8 cellular contexts compared by ENCODE assay signal in genomic region chr16:57815987-57816745, GRCh38. TPM values are rescaled to one million over a fixed set of nuclear protein-coding genes. Genes with fewer than 3 reads are reported as not detected.
DNase-seq lines count a peak whose midpoint lies in the region; ATAC-seq and TF ChIP-seq lines count a peak whose summit lies in the region.

No MANE protein-coding gene starts in this region.

- peak overlapping the region; percentile 91 for H2AK5ac ChIP-seq in trophoblast cell (ENCODE audit: low read length)

- CTCF ChIA-PET in Caco-2 (lab: Charles Lee), result interaction anchor here (0.7 to 1.7 kb wide), 6 partner anchors 11 to 47 kb away, joined by 3 to 14 read pairs (median 6); partner anchors contain the start of gene KIFC3

- H4K91ac ChIP-seq in trophoblast cell (ENCODE audit: low read depth, low read length), result peak overlapping the region; percentile 98

- H3K18ac ChIP-seq in trophoblast cell (ENCODE audit: low read length), result peak overlapping the region; percentile 92

- WGBS in trophoblast cell (ENCODE audit: extremely low coverage, insufficient coverage, insufficient read length), result no CpG with 5 or more reads among the region's 16 CpGs

- peak overlapping the region; percentile 98 for H3K27ac Mint-ChIP-seq in Caco-2 (ENCODE audit: unreplicated experiment)

- no peak overlapping the region for H3K23ac ChIP-seq in trophoblast cell (ENCODE audit: low read length)

- H3K36me3 ChIP-seq in Caco-2 (ENCODE audit: control insufficient read depth, insufficient read depth, low read length) (no peaks in the 10 kb centered on the region), H7 (replicated peaks; ENCODE audit: control insufficient read depth, insufficient read depth, low read length) (no peaks in the 10 kb centered on the region), trophoblast cell (ENCODE audit: control insufficient read depth in 1 of 2, insufficient read depth in 2 of 2, low read length in 2 of 2) (no peaks in the 10 kb centered on the region)

- peak overlapping the region; percentile 89 for H3K14ac ChIP-seq in trophoblast cell (ENCODE audit: low read length)

- peaks cover 5% of the 10 kb centered on the region for H3K79me2 ChIP-seq in trophoblast cell (ENCODE audit: control insufficient read depth, insufficient read depth, low read length, poor library complexity)

- BruUV-seq in Caco-2 (replicated peaks; lab: Mats Ljungman, UMichigan), result TSS peak; percentile 81

- intact Hi-C loops in Caco-2 (cut with micrococcal nuclease; ENCODE audit: unreplicated experiment), result loop anchor here (1.0 to 2.0 kb wide), 3 partner anchors 8 to 13 kb away; partner anchors contain the start of gene KIFC3
- intact Hi-C loops in head of caudate nucleus (cut with DNase I), result no loop called here

- POLR2A ChIA-PET in Caco-2 (lab: Charles Lee), result interaction anchor here (0.5 to 1.5 kb wide), 9 partner anchors 8 to 208 kb away, joined by 3 to 6 read pairs (median 4); partner anchors contain the start of gene KATNB1

- H3K27me3 Mint-ChIP-seq in Caco-2 (ENCODE audit: insufficient read depth, unreplicated experiment), result no peaks in the 10 kb centered on the region

- H2AFZ ChIP-seq in trophoblast cell (ENCODE audit: insufficient read depth, low read length, poor library complexity), result peak overlapping the region; percentile 75

- peak overlapping the region; percentile 95 for H3K27ac ChIP-seq in trophoblast cell (ENCODE audit: low read depth, low read length)

- peak; percentile 94 to 96 for DNase-seq in Caco-2
- peak; percentile 80 for DNase-seq in H7
- DNase-seq in NCI-H69 (lab: John Stamatoyannopoulos, UW), result peak; percentile 15
- DNase-seq in activated gamma-delta T cell treated with anti-CD3 and anti-CD28 coated beads, Interleukin-2, amount 50 U/mL, for 16 hours (ENCODE audit: low read depth), result peak; percentile 20
- peak in 34 of 42 donors; percentile 29 to 90 (median 58) for DNase-seq in head of caudate nucleus
- DNase-seq in trophoblast cell, result peak; percentile 99 to 100

- no peak for TF ChIP-seq CTCF in Caco-2 (IDR thresholded peaks at IDR 0.05; ENCODE audit: insufficient read depth in 1 of 2, low read depth in 1 of 2, low read length in 1 of 2, severe bottlenecking in 1 of 2, unreplicated experiment in 1 of 2)

- no peak overlapping the region for H3K9ac ChIP-seq in trophoblast cell (ENCODE audit: low read length)

- H3K4me3 Mint-ChIP-seq in Caco-2 (ENCODE audit: unreplicated experiment), result peak overlapping the region; percentile 66

- peak overlapping the region; percentile 68 for H4K12ac ChIP-seq in trophoblast cell (ENCODE audit: low read depth, low read length)

- H3K9me3 Mint-ChIP-seq in Caco-2 (ENCODE audit: unreplicated experiment), result no peaks in the 10 kb centered on the region

- H4K8ac ChIP-seq in trophoblast cell (ENCODE audit: low read depth, low read length), result peak overlapping the region; percentile 83

- H2BK5ac ChIP-seq in trophoblast cell (ENCODE audit: low read depth, low read length, poor library complexity), result peak overlapping the region; percentile 96

- peak overlapping the region; percentile 59 for H3K4ac ChIP-seq in trophoblast cell (ENCODE audit: low read depth, low read length)

- H2BK12ac ChIP-seq in trophoblast cell (ENCODE audit: low read length), result peak overlapping the region; percentile 100

- no peak overlapping the region for H3K4me3 ChIP-seq in Caco-2 (ENCODE audit: low read depth, low read length)
- no peak overlapping the region for H3K4me3 ChIP-seq in H7 (ENCODE audit: insufficient read depth, low read depth, low read length)
- H3K4me3 ChIP-seq in trophoblast cell (ENCODE audit: low read depth, low read length), result no peak overlapping the region

- H3K36me3 Mint-ChIP-seq in Caco-2 (ENCODE audit: insufficient read depth, unreplicated experiment), result peaks cover 8% of the 10 kb centered on the region

- H3K27me3 ChIP-seq in Caco-2 (replicated peaks; ENCODE audit: control insufficient read depth, insufficient read depth, low read length) (no peaks in the 10 kb centered on the region), H7 (ENCODE audit: control insufficient read depth, insufficient read depth, low read length) (no peaks in the 10 kb centered on the region), trophoblast cell (ENCODE audit: insufficient read depth, low read length) (no peaks in the 10 kb centered on the region)

- H3K79me1 ChIP-seq in trophoblast cell (ENCODE audit: low read length), result peaks cover 25% of the 10 kb centered on the region

- ATAC-seq in HG02571 (IDR thresholded peaks at IDR 0.05; ENCODE audit: unreplicated experiment) (no peak), HG03159 (IDR thresholded peaks at IDR 0.05; ENCODE audit: unreplicated experiment) (no peak)

- H3K9me3 ChIP-seq in Caco-2 (no peaks in the 10 kb centered on the region), trophoblast cell (ENCODE audit: insufficient read depth, low read depth, low read length) (no peaks in the 10 kb centered on the region)

- peak overlapping the region; percentile 52 for H3K4me2 ChIP-seq in trophoblast cell (ENCODE audit: low read length)

- peak overlapping the region; percentile 97 for H2BK120ac ChIP-seq in trophoblast cell (ENCODE audit: insufficient read depth, low read length, poor library complexity)

- H3K4me1 Mint-ChIP-seq in Caco-2 (ENCODE audit: low read depth, unreplicated experiment), result peaks cover 69% of the 10 kb centered on the region

- peaks cover 83% of the 10 kb centered on the region for H3K4me1 ChIP-seq in Caco-2
- peaks cover 24 to 29% of the 10 kb centered on the region in 2 experiments for H3K4me1 ChIP-seq in trophoblast cell (ENCODE audit: control insufficient read depth in 1 of 2, insufficient read depth in 2 of 2, low read length in 2 of 2)

RNA-seq across cellular contexts. Expression of gene KIFC3, which starts 13.9 kb away (rescaled TPM):
- total RNA-seq in Caco-2 (2022), result 103 and 108 TPM in 2 replicates
- total RNA-seq in H7 (2014; rRNA removed; shearing (Covaris generic)), result 15.9 and 20.4 TPM in 2 replicates
- 14.9 and 15.9 TPM in 2 replicates for polyA plus RNA-seq in trophoblast cell (2013)

Comparison
In these comparisons a context has a peak if more than half of its experiments do, and no peak if none do; other contexts are left out.
1. DNase-seq: peak in every context shown above with its lines; median percentile 100 in trophoblast cell; 95 in Caco-2; 80 in H7; 58 in head of caudate nucleus; 20 in activated gamma-delta T cell treated with anti-CD3 and anti-CD28 coated beads, Interleukin-2, amount 50 U/mL, for 16 hours; 15 in NCI-H69.